Comparison of ENCODE assay signal across 11 cellular contexts in genomic region chr2:234137400-234138014, GRCh38.
DNase-seq lines count a peak whose midpoint lies in the region; ATAC-seq and TF ChIP-seq lines count a peak whose summit lies in the region.
"Had no signal": no experiment of that assay in that cellular context is flagged by ENCODE, and none has a peak within 500 bp of the region (broad histone marks: within the 10 kb centered on the region; RNA-seq: fewer than 3 reads in every experiment).

No MANE protein-coding gene starts in this region.

- 81% methylated on average over 6 of the region's 6 CpGs for WGBS in SK-N-SH (ENCODE audit: low lambda C conversion rate)
- 75 to 88% (median 85%) methylated on average over 6 of the region's 6 CpGs for WGBS in stomach, 5 donors

- H3K9ac ChIP-seq in HCT116 (ENCODE audit: low read length) (no peak overlapping the region), SK-N-SH (no peak overlapping the region)

- TF ChIP-seq POLR2A in HCT116 (IDR thresholded peaks at IDR 0.05; ENCODE audit: borderline replicate concordance, extremely low read depth, insufficient read depth, insufficient read length) (no peak), stomach (IDR thresholded peaks at IDR 0.05) (no peak)

- H3K4me1 ChIP-seq in HCT116 (ENCODE audit: control insufficient read depth in 1 of 2, insufficient read depth in 2 of 2, low read length in 2 of 2) (peaks cover 8 to 33% of the 10 kb centered on the region in 2 experiments; a peak in 3 of 4 replicates), SK-N-SH (ENCODE audit: control insufficient read depth in 1 of 2, insufficient read depth in 2 of 2, low read depth in 1 of 2, low read length in 1 of 2) (peaks cover 4 to 6% of the 10 kb centered on the region in 2 experiments; a peak in 1 of 4 replicates), stomach (peaks cover 0 to 9% (median 3%) of the 10 kb centered on the region in 4 donors)

- H3K9me2 ChIP-seq in HCT116 (ENCODE audit: insufficient read depth) = no peaks in the 10 kb centered on the region
- no peaks in the 10 kb centered on the region for H3K9me2 ChIP-seq in SK-N-SH

- no peak for TF ChIP-seq CTCF in AG09309 (IDR thresholded peaks at IDR 0.05; ENCODE audit: control insufficient read depth, insufficient read depth, low read depth, low read length, missing control alignments)
- no peak for TF ChIP-seq CTCF in HCT116 (IDR thresholded peaks at IDR 0.05 in 2 of 3, conservative IDR thresholded peaks at IDR 0.05 in 1 of 3; ENCODE audit: borderline replicate concordance in 1 of 3, insufficient read depth in 1 of 3, low read depth in 2 of 3, low read length in 2 of 3)
- TF ChIP-seq CTCF in SK-N-SH (IDR thresholded peaks at IDR 0.05) = no peak
- TF ChIP-seq CTCF in stomach (IDR thresholded peaks at IDR 0.05) = no peak

- H3K27me3 ChIP-seq in HCT116 (ENCODE audit: insufficient read depth, low read length) = no peaks in the 10 kb centered on the region
- H3K27me3 ChIP-seq in SK-N-SH (ENCODE audit: insufficient read depth) = no peaks in the 10 kb centered on the region
- H3K27me3 ChIP-seq in stomach = peaks cover 0 to 10% (median 0%) of the 10 kb centered on the region in 3 donors

- H3K79me2 ChIP-seq in HCT116 (ENCODE audit: insufficient read depth, low read length) (no peaks in the 10 kb centered on the region), SK-N-SH (ENCODE audit: insufficient read depth) (no peaks in the 10 kb centered on the region)

- no TSS peak for BruUV-seq in HCT116 (replicated peaks; lab: Mats Ljungman, UMichigan)

- intact Hi-C loops in HCT116 (cut with micrococcal nuclease) = loop anchor here (5.0 to 10.0 kb wide), 2 partner anchors 287 to 975 kb away; no protein-coding TSS in a partner anchor
- intact Hi-C loops in stomach (cut with DNase I; ENCODE audit: low total_unique reads) = loop anchor here (10.0 kb wide), 2 partner anchors 367 to 977 kb away; no protein-coding TSS in a partner anchor

- H3F3A ChIP-seq in SK-N-SH (replicated peaks; ENCODE audit: insufficient read depth) = no peaks in the 10 kb centered on the region

- peak; percentile 14 for DNase-seq in AG09309 (ENCODE audit: low read depth)
- no peak for DNase-seq in HCT116 (ENCODE audit: low read depth, low spot score)
- no peak for DNase-seq in SK-N-SH
- DNase-seq in foreskin melanocyte = peak; percentile 73
- DNase-seq in NCI-H524 (lab: John Stamatoyannopoulos, UW) = no peak
- no peak for DNase-seq in GF-D8 (lab: John Stamatoyannopoulos, UW)
- no peak for DNase-seq in NCI-H1105 treated with DMSO at 0.1 percent for 48 hours (lab: John Stamatoyannopoulos, UW)
- DNase-seq in stomach = no peak
- DNase-seq: cerebellar nuclear complex, KBM-7, NCI-H526 treated with DMSO at 0.1 percent for 48 hours had no signal

- H3K4me3 ChIP-seq in AG09309 (ENCODE audit: control insufficient read depth, low read depth, low read length) (no peak overlapping the region), HCT116 (replicated peaks in 1 of 2; ENCODE audit: low read depth in 1 of 2, low read length in 2 of 2) (no peak overlapping the region), SK-N-SH (ENCODE audit: low read depth in 2 of 2, low read length in 1 of 2) (no peak overlapping the region), stomach (no peak overlapping the region)

- no peak for ATAC-seq in HCT116

- CTCF ChIA-PET in HCT116 (lab: Charles Lee) = interaction anchor here (0.6 to 1.7 kb wide), 2 partner anchors 40 to 408 kb away, joined by 4 to 6 read pairs; no protein-coding TSS in a partner anchor
- CTCF ChIA-PET in SK-N-SH (lab: Yijun Ruan, JAX) = interaction anchor here (1.4 to 4.3 kb wide), 9 partner anchors 11 to 979 kb away, joined by 3 to 55 read pairs (median 28); partner anchors contain the start of gene ARL4C

- H3K9me3 ChIP-seq in HCT116 (ENCODE audit: control insufficient read depth in 1 of 2, insufficient read depth in 1 of 2, low read depth in 1 of 2, low read length in 2 of 2) (no peaks in the 10 kb centered on the region), SK-N-SH (no peaks in the 10 kb centered on the region), stomach (peaks cover 0 to 9% (median 0%) of the 10 kb centered on the region in 4 donors)

- POLR2A ChIA-PET in HCT116 (lab: Charles Lee) (no interaction called here), SK-N-SH (lab: Yijun Ruan, JAX) (no interaction called here)

- H4K20me1 ChIP-seq in HCT116 (ENCODE audit: insufficient read depth) = no peaks in the 10 kb centered on the region
- H4K20me1 ChIP-seq in SK-N-SH (ENCODE audit: insufficient read depth) = no peaks in the 10 kb centered on the region

- RAD21 ChIA-PET in HCT116 (lab: Charles Lee; ENCODE audit: low non-redundant PET in 1 of 2, low total read pairs in 2 of 2, uncharacterized antibody in 2 of 2, unreplicated experiment in 2 of 2) = no interaction called here

- H3K4me2 ChIP-seq in HCT116 (ENCODE audit: low read length) (peak overlapping the region; percentile 49), SK-N-SH (no peak overlapping the region)

- no peak overlapping the region for H3K27ac ChIP-seq in HCT116 (ENCODE audit: low read depth, low read length)
- peak overlapping the region in 1 of 2 experiments; percentile 38; a peak in 2 of 4 replicates for H3K27ac ChIP-seq in SK-N-SH (ENCODE audit: low read depth in 2 of 2, low read length in 1 of 2)
- no peak overlapping the region for H3K27ac ChIP-seq in stomach

- TF ChIP-seq EP300 in SK-N-SH (IDR thresholded peaks at IDR 0.05; ENCODE audit: borderline replicate concordance in 1 of 2, low read depth in 1 of 2, low read length in 1 of 2) (no peak), stomach (IDR thresholded peaks at IDR 0.05) (no peak)

- H2AFZ ChIP-seq in HCT116 (ENCODE audit: low read depth, low read length, poor library complexity, severe bottlenecking) = no peak overlapping the region
- no peak overlapping the region for H2AFZ ChIP-seq in SK-N-SH (ENCODE audit: low read depth)

- no peaks in the 10 kb centered on the region for H3K36me3 ChIP-seq in HCT116 (ENCODE audit: control insufficient read depth in 1 of 2, insufficient read depth in 2 of 2, low read length in 2 of 2)
- no peaks in the 10 kb centered on the region for H3K36me3 ChIP-seq in SK-N-SH (replicated peaks in 1 of 2; ENCODE audit: control insufficient read depth in 1 of 2, insufficient read depth in 2 of 2, low read length in 1 of 2)
- no peaks in the 10 kb centered on the region for H3K36me3 ChIP-seq in stomach

- TF ChIP-seq RAD21 in HCT116 (IDR thresholded peaks at IDR 0.05; ENCODE audit: low read depth) (peak; percentile 14; the same call in 1 of the 2 replicates), SK-N-SH (IDR thresholded peaks at IDR 0.05; ENCODE audit: low read length) (no peak)

TF ChIP-seq in HCT116, 20 proteins besides CTCF, POLR2A, EP300 and RAD21 (continues in another document):
- TF ChIP-seq FOSL1 (IDR thresholded peaks at IDR 0.05; ENCODE audit: low read depth) (peak; percentile 33; the same call in 1 of the 2 replicates), ELF1 (IDR thresholded peaks at IDR 0.05; ENCODE audit: borderline replicate concordance, low read depth) (no peak), MAX (IDR thresholded peaks at IDR 0.05) (0 out of 2 replicates have a peak, but pooled peaks have one; percentile 14), JUND (IDR thresholded peaks at IDR 0.05) (peak; percentile 49; the same call in 1 of the 2 replicates), SP1 (IDR thresholded peaks at IDR 0.05; ENCODE audit: low read depth) (0 out of 2 replicates have a peak, but pooled peaks have one; percentile 18), EGR1 (IDR thresholded peaks at IDR 0.05; ENCODE audit: low read depth) (no peak), CBX3 (IDR thresholded peaks at IDR 0.05; ENCODE audit: low read depth) (peak; percentile 25; the same call in 1 of the 2 replicates)

TF ChIP-seq in SK-N-SH, 30 proteins besides CTCF, POLR2A, EP300 and RAD21:
- TF ChIP-seq JUND (IDR thresholded peaks at IDR 0.05) (peak; percentile 48; the same call in 1 of the 2 replicates), MEF2A (IDR thresholded peaks at IDR 0.05; ENCODE audit: borderline replicate concordance, low read depth) (no peak), EZH2phosphoT487 (IDR thresholded peaks at IDR 0.05; ENCODE audit: borderline replicate concordance, low read depth) (no peak), TCF12 (IDR thresholded peaks at IDR 0.05) (peak; percentile 26; the same call in 1 of the 2 replicates), ZBTB33 (IDR thresholded peaks at IDR 0.05; ENCODE audit: borderline replicate concordance, low read depth) (no peak), TEAD4 (IDR thresholded peaks at IDR 0.05; ENCODE audit: borderline replicate concordance, insufficient read depth) (no peak), FOSL2 (IDR thresholded peaks at IDR 0.05; ENCODE audit: borderline replicate concordance, low read depth) (peak; percentile 59; the same call in 1 of the 2 replicates), PBX3 (IDR thresholded peaks at IDR 0.05) (peak; percentile 28; the same call in 1 of the 2 replicates)
TF ChIP-seq in SK-N-SH: peak in this region for 4.

Comparison
In these comparisons a context has a peak if more than half of its experiments do, and no peak if none do; other contexts are left out.
1. DNase-seq: peak in AG09309 (single experiment) and foreskin melanocyte (single experiment); none in HCT116 (single experiment), SK-N-SH (single experiment), NCI-H524 (0 of 2), GF-D8 (single experiment), NCI-H1105 treated with DMSO at 0.1 percent for 48 hours (single experiment) and stomach (single experiment).